12 cellular contexts compared by ENCODE assay signal in the genomic region with DNA sequence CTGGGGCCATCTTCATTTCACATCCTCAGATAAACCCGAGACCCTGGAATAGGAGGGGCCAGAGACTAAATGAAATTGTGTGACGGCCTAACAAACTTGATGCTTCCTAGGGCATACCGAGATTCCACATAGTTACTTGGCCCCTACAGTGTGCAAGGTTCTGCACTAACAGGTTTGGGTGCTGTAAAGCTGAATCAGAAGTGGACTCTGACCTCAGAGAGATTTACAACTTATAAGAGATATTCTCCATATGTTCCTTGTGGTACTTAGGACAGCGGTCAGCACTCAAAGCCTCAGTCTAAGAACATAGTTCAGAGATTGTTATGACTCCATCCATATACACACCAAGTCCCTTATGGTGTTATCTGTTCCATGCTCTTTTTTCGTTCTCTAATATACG. TPM values are rescaled to one million over a fixed set of nuclear protein-coding genes. Genes with fewer than 3 reads are reported as not detected.
DNase-seq lines count a peak whose midpoint lies in the region; FAIRE-seq and TF ChIP-seq lines count a peak whose summit lies in the region.
"Had no signal": no experiment of that assay in that cellular context is flagged by ENCODE, and none has a peak within 500 bp of the region (broad histone marks: within the 10 kb centered on the region; RNA-seq: fewer than 3 reads in every experiment).

No MANE protein-coding gene starts in this region.

- intact Hi-C loops in stomach (cut with DNase I; ENCODE audit: low total_unique reads), result no loop called here

- no peak for FAIRE-seq in astrocyte (lab: Jason Lieb, UNC)
- FAIRE-seq in islet of Langerhans (lab: Jason Lieb, UNC), result peak; percentile 76
- FAIRE-seq: endometrium, urothelium cell line had no signal

- H3K36me3 ChIP-seq in astrocyte (ENCODE audit: insufficient read depth, low read length) (no peaks in the 10 kb centered on the region), stomach (no peaks in the 10 kb centered on the region)

- H3K4me3 Mint-ChIP-seq in activated naive CD8-positive, alpha-beta T cell, result peak overlapping the region; percentile 73
- H3K4me3 Mint-ChIP-seq in activated naive CD8-positive, alpha-beta T cell treated with anti-CD3 and anti-CD28 coated beads for 36 hours, result no peak overlapping the region
- no peak overlapping the region for H3K4me3 Mint-ChIP-seq in astrocyte (ENCODE audit: unreplicated experiment)

- no peak overlapping the region for H3K9ac ChIP-seq in astrocyte (ENCODE audit: low read length)

- H3K4me2 ChIP-seq in astrocyte (ENCODE audit: low read length), result peak overlapping the region; percentile 94

- H3K4me1 Mint-ChIP-seq in activated naive CD8-positive, alpha-beta T cell (ENCODE audit: low read depth), result peaks cover 12% of the 10 kb centered on the region
- H3K4me1 Mint-ChIP-seq in activated naive CD8-positive, alpha-beta T cell treated with anti-CD3 and anti-CD28 coated beads for 36 hours, result peaks cover 2% of the 10 kb centered on the region
- H3K4me1 Mint-ChIP-seq in astrocyte (ENCODE audit: low read depth, unreplicated experiment), result peaks cover 8% of the 10 kb centered on the region

- no peak overlapping the region for H3K27ac Mint-ChIP-seq in activated naive CD8-positive, alpha-beta T cell
- no peak overlapping the region for H3K27ac Mint-ChIP-seq in activated naive CD8-positive, alpha-beta T cell treated with anti-CD3 and anti-CD28 coated beads for 36 hours
- no peak overlapping the region for H3K27ac Mint-ChIP-seq in astrocyte (ENCODE audit: unreplicated experiment)

- H3K4me3 ChIP-seq in astrocyte (ENCODE audit: insufficient read depth, low read depth, low read length) (no peak overlapping the region), stomach (peak overlapping the region in 3 of 4 donors; percentile 70 to 79 (median 76))

- TF ChIP-seq CTCF in astrocyte (IDR thresholded peaks at IDR 0.05; ENCODE audit: insufficient read depth, low read depth, low read length) (no peak), stomach (IDR thresholded peaks at IDR 0.05) (no peak)

- H3K27ac ChIP-seq in astrocyte (ENCODE audit: low read depth, low read length) (no peak overlapping the region), stomach (no peak overlapping the region)

- H3K9me3 ChIP-seq in astrocyte (ENCODE audit: insufficient read depth, low read depth, low read length) (no peaks in the 10 kb centered on the region), stomach (no peaks in the 10 kb centered on the region)

- peaks cover 2% of the 10 kb centered on the region for H3K36me3 Mint-ChIP-seq in activated naive CD8-positive, alpha-beta T cell
- no peaks in the 10 kb centered on the region for H3K36me3 Mint-ChIP-seq in activated naive CD8-positive, alpha-beta T cell treated with anti-CD3 and anti-CD28 coated beads for 36 hours
- H3K36me3 Mint-ChIP-seq in astrocyte (ENCODE audit: low read depth, unreplicated experiment), result no peaks in the 10 kb centered on the region

- H3K27me3 Mint-ChIP-seq in activated naive CD8-positive, alpha-beta T cell, result peaks cover 26% of the 10 kb centered on the region
- peaks cover 60% of the 10 kb centered on the region for H3K27me3 Mint-ChIP-seq in activated naive CD8-positive, alpha-beta T cell treated with anti-CD3 and anti-CD28 coated beads for 36 hours
- peaks cover 20% of the 10 kb centered on the region for H3K27me3 Mint-ChIP-seq in astrocyte (ENCODE audit: low read depth, unreplicated experiment)

- 39 to 55% (median 46%) methylated on average over 6 of the region's 6 CpGs for WGBS in stomach, 5 donors

- no peak for DNase-seq in activated naive CD8-positive, alpha-beta T cell treated with anti-CD3 and anti-CD28 coated beads for 36 hours
- DNase-seq in astrocyte (ENCODE audit: low read depth), result no peak
- no peak for DNase-seq in stomach
- no peak for DNase-seq in UCSD-AML1 (lab: John Stamatoyannopoulos, UW; ENCODE audit: unreplicated experiment)
- no peak for DNase-seq in activated gamma-delta T cell (lab: John Stamatoyannopoulos, UW)
- no peak for DNase-seq in effector CD4-positive, alpha-beta T cell
- DNase-seq: NCI-H1092, NCI-H774 had no signal

- H3K27me3 ChIP-seq in astrocyte (ENCODE audit: insufficient read depth, low read length), result no peaks in the 10 kb centered on the region
- H3K27me3 ChIP-seq in stomach, result peaks cover 0 to 31% (median 6%) of the 10 kb centered on the region in 3 donors

- no peak for TF ChIP-seq EP300 in stomach (IDR thresholded peaks at IDR 0.05)

- H3K79me2 ChIP-seq in astrocyte (ENCODE audit: insufficient read depth, low read length), result peaks cover 3% of the 10 kb centered on the region

- H3K4me1 ChIP-seq in astrocyte (ENCODE audit: insufficient read depth, low read length) (peaks cover 6% of the 10 kb centered on the region), stomach (peaks cover 5 to 23% (median 17%) of the 10 kb centered on the region in 4 donors)

- TF ChIP-seq POLR2A in stomach (IDR thresholded peaks at IDR 0.05), result no peak

- H4K20me1 ChIP-seq in astrocyte (ENCODE audit: insufficient read depth, low read length), result no peaks in the 10 kb centered on the region

- H2AFZ ChIP-seq in astrocyte (ENCODE audit: low read depth, low read length), result no peak overlapping the region

- H3K9me3 Mint-ChIP-seq in activated naive CD8-positive, alpha-beta T cell (ENCODE audit: low read depth), result no peaks in the 10 kb centered on the region
- no peaks in the 10 kb centered on the region for H3K9me3 Mint-ChIP-seq in activated naive CD8-positive, alpha-beta T cell treated with anti-CD3 and anti-CD28 coated beads for 36 hours
- H3K9me3 Mint-ChIP-seq in astrocyte (ENCODE audit: unreplicated experiment), result no peaks in the 10 kb centered on the region

RNA-seq across cellular contexts. Expression of a gene that starts 55.1 kb away (rescaled TPM):
- 10 to 100 TPM; 13.2 to 14.7 TPM for total RNA-seq in activated naive CD8-positive, alpha-beta T cell treated with anti-CD3 and anti-CD28 coated beads for 36 hours
- total RNA-seq in astrocyte (36.1 and 38.2 TPM in 2 replicates), stomach (100 to 1,000 TPM in 1 of 5 donors, 10 to 100 TPM in 3, under 1 TPM in 1; 0.87 to 264 (median 20.4) TPM)
- polyA plus RNA-seq in stomach, result 1 to 10 TPM; 3.5 to 5.2 (median 4.3) TPM
